ENCODE assay signal across 9 cellular contexts in the genomic region with DNA sequence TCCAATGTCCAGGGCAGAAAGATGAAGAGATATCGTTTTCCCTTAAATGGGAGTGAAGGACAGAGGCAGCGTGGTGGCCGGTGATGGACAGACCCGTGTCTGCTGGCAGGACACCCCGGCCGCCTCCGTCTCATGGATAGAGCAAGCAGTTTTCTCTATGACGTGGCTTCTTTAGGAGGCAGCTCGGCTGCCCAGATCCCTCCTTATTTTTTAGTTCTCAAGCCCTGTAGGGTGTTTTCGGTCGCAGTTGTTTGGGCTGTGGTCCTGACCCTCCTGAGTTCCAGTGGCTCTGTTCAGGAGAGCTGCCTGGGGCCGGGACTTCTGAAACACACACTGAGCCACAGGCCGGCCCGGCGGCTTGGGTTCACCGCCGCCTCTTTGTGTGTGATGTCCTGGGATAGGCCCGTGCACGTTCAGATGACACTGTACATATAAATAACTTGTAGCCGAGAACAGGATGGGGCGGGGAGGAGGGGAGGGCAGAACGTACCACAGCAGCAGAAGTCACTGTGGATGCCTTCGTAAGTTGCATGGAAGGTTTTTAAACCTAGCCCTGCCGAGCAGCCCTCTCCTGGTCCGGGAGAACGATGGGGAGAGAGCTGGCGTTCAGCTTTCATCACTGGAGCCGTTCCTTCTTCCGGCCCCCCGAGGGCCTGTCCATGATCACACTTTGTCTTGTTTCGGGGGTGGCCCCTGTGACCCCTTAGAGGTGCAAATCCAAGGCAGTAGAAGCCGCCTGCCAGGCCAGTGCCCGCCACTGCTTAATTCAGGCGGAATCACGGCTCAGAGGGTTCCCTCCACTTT.
DNase-seq lines count a peak whose midpoint lies in the region; ATAC-seq and TF ChIP-seq lines count a peak whose summit lies in the region.
"Had no signal": no experiment of that assay in that cellular context is flagged by ENCODE, and none has a peak within 500 bp of the region (broad histone marks: within the 10 kb centered on the region; RNA-seq: fewer than 3 reads in every experiment).

No MANE protein-coding gene starts in this region.

- CTCF ChIA-PET in T-cell (lab: Charles Lee), result interaction anchor here in 1 of 2 donors (0.7 kb wide), 1 partner anchor 38 kb away, joined by 4 read pairs; no protein-coding TSS in a partner anchor

- H3K4me1 Mint-ChIP-seq in GM23338, result peaks cover 28% of the 10 kb centered on the region
- peaks cover 22 to 30% (median 23%) of the 10 kb centered on the region in 3 donors for H3K4me1 Mint-ChIP-seq in T-cell
- H3K4me1 Mint-ChIP-seq in mesothelial cell of epicardium, result peaks cover 46% of the 10 kb centered on the region

- no peaks in the 10 kb centered on the region for H4K20me1 ChIP-seq in GM23338 (replicated peaks; ENCODE audit: insufficient read depth)

- no peaks in the 10 kb centered on the region; the same call in 1 of the 2 replicates for H3K4me1 ChIP-seq in GM23338 (ENCODE audit: insufficient read depth)
- H3K4me1 ChIP-seq in tibial nerve, result peaks cover 0 to 18% (median 5%) of the 10 kb centered on the region in 4 donors

- no peak overlapping the region for H3K4me3 ChIP-seq in GM23338
- H3K4me3 ChIP-seq in tibial nerve, result peak overlapping the region in 2 of 4 donors; percentile 26

- no peaks in the 10 kb centered on the region for H3K36me3 Mint-ChIP-seq in GM23338 (ENCODE audit: low read depth)
- no peaks in the 10 kb centered on the region for H3K36me3 Mint-ChIP-seq in T-cell
- no peaks in the 10 kb centered on the region for H3K36me3 Mint-ChIP-seq in mesothelial cell of epicardium

- no peaks in the 10 kb centered on the region for H3K79me2 ChIP-seq in GM23338 (replicated peaks; ENCODE audit: insufficient read depth)

- H3K9me2 ChIP-seq in GM23338 (ENCODE audit: insufficient read depth), result no peaks in the 10 kb centered on the region

- H3F3A ChIP-seq in GM23338 (replicated peaks; ENCODE audit: low read depth), result no peaks in the 10 kb centered on the region; the same call in 1 of the 2 replicates

- H3K27ac Mint-ChIP-seq in GM23338 (peak overlapping the region; percentile 61; the same call in 1 of the 2 replicates), T-cell (peak overlapping the region; percentile 84 to 85), mesothelial cell of epicardium (peak overlapping the region; percentile 85)

- POLR2A ChIA-PET in T-cell (lab: Charles Lee), result no interaction called here

- H3K27me3 ChIP-seq in GM23338 (ENCODE audit: insufficient read depth), result no peaks in the 10 kb centered on the region
- H3K27me3 ChIP-seq in tibial nerve, result no peaks in the 10 kb centered on the region

- H3K27ac ChIP-seq in GM23338 (ENCODE audit: low read depth) (peak overlapping the region; percentile 59), caudate nucleus (ENCODE audit: low read depth, low read length) (peak overlapping the region; percentile 67), tibial nerve (peak overlapping the region in 3 of 4 donors; percentile 58 to 81 (median 73))

- H3K27me3 Mint-ChIP-seq in GM23338 (ENCODE audit: insufficient read depth, low read depth, poor library complexity) (peaks cover 16% of the 10 kb centered on the region), T-cell (peaks cover 0 to 2% of the 10 kb centered on the region in 2 donors), mesothelial cell of epicardium (ENCODE audit: low read depth) (no peaks in the 10 kb centered on the region)

- 47 to 60% methylated on average over 32 to 35 of the region's 35 CpGs for WGBS in tibial nerve, 2 donors

- no peaks in the 10 kb centered on the region for H3K9me3 ChIP-seq in tibial nerve

- no peak for TF ChIP-seq POLR2A in tibial nerve (IDR thresholded peaks at IDR 0.05)

- H3K36me3 ChIP-seq in GM23338 (ENCODE audit: insufficient read depth) (no peaks in the 10 kb centered on the region), tibial nerve (no peaks in the 10 kb centered on the region)

- ATAC-seq in GM23338, result peak; percentile 38
- ATAC-seq in T-cell (replicated peaks in 1 of 4), result peak; percentile 56 to 72 (median 66)
- ATAC-seq: HCT116 had no signal

- peak overlapping the region; percentile 78; the same call in 1 of the 2 replicates for H2AFZ ChIP-seq in GM23338

- H3K9me3 Mint-ChIP-seq in GM23338, result no peaks in the 10 kb centered on the region
- H3K9me3 Mint-ChIP-seq in T-cell, result no peaks in the 10 kb centered on the region
- no peaks in the 10 kb centered on the region for H3K9me3 Mint-ChIP-seq in mesothelial cell of epicardium

- TF ChIP-seq EP300 in tibial nerve (IDR thresholded peaks at IDR 0.05), result peak in 1 of 2 donors; percentile 1

- peak; percentile 37 for DNase-seq in DMS153 (lab: John Stamatoyannopoulos, UW)
- peak; percentile 25 for DNase-seq in GM23338 (ENCODE audit: low spot score)
- peak in 33 of 34 experiments; percentile 26 to 81 (median 66) for DNase-seq in T-cell
- no peak for DNase-seq in caudate nucleus (lab: John Stamatoyannopoulos, UW)
- no peak for DNase-seq in mesothelial cell of epicardium (ENCODE audit: low spot score in 2 of 2, unreplicated experiment in 2 of 2)
- DNase-seq in tibial nerve (ENCODE audit: low spot score in 2 of 2), result peak in 1 of 2 donors; percentile 47
- no peak for DNase-seq in HCEC 1CT
- DNase-seq in DMS114 treated with DMSO at 0.1 percent for 48 hours (lab: John Stamatoyannopoulos, UW; ENCODE audit: unreplicated experiment), result no peak

- TF ChIP-seq CTCF in GM23338 (conservative IDR thresholded peaks at IDR 0.05; ENCODE audit: low read depth in 2 of 2), result no peak
- no peak for TF ChIP-seq CTCF in mesothelial cell of epicardium (IDR thresholded peaks at IDR 0.05; ENCODE audit: unreplicated experiment)
- TF ChIP-seq CTCF in tibial nerve (IDR thresholded peaks at IDR 0.05), result no peak

- no peak overlapping the region for H3K4me2 ChIP-seq in GM23338

- H3K4me3 Mint-ChIP-seq in GM23338, result no peak overlapping the region
- H3K4me3 Mint-ChIP-seq in T-cell, result peak overlapping the region; percentile 73 to 82 (median 74)
- no peak overlapping the region for H3K4me3 Mint-ChIP-seq in mesothelial cell of epicardium

TF ChIP-seq in GM23338, 12 proteins besides CTCF, POLR2A, EP300 and RAD21 (continues in another document):
- TF ChIP-seq CREB1 (CRISPR knock-in tag; IDR thresholded peaks at IDR 0.05; ENCODE audit: low read depth), result no peak
- no peak for TF ChIP-seq ZNF114 (CRISPR knock-in tag; IDR thresholded peaks at IDR 0.05)
- TF ChIP-seq, protein P1, sequence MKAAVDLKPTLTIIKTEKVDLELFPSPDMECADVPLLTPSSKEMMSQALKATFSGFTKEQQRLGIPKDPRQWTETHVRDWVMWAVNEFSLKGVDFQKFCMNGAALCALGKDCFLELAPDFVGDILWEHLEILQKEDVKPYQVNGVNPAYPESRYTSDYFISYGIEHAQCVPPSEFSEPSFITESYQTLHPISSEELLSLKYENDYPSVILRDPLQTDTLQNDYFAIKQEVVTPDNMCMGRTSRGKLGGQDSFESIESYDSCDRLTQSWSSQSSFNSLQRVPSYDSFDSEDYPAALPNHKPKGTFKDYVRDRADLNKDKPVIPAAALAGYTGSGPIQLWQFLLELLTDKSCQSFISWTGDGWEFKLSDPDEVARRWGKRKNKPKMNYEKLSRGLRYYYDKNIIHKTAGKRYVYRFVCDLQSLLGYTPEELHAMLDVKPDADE (IDR thresholded peaks at IDR 0.05), result no peak

Comparison
In these comparisons a context has a peak if more than half of its experiments do, and no peak if none do; other contexts are left out.
1. DNase-seq: peak in DMS153 (single experiment), GM23338 (single experiment) and T-cell (33 of 34); none in caudate nucleus (0 of 61), mesothelial cell of epicardium (0 of 2), HCEC 1CT (single experiment) and DMS114 treated with DMSO at 0.1 percent for 48 hours (single experiment).
2. H3K4me3 Mint-ChIP-seq: peak in T-cell (3 of 3); none in GM23338 (single experiment) and mesothelial cell of epicardium (single experiment).
3. Peak in every context shown above with its lines, with median percentiles within 50 percentile points of each other: H3K27ac ChIP-seq and H3K27ac Mint-ChIP-seq.